Comparison of ENCODE assay signal across 16 cellular contexts in the genomic region with DNA sequence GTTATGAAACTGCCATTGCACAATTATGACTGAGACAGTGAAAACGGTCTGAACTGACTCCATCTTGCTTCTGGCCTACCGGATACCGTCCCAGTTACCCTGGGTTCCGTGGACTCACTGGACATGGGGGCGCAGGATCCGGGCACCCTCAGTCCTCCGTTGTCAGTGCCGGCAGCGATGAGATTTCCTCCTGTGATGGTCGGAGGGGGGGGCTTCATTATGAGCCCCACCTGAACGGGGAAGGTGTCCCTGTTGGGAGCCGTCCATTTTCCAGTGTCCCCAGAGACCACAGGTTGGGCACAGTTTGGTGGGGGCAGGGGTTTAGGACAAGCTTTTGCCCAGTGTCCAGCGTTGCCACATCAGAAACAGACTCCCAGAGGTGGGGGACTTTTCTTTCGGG. TPM values are rescaled to one million over a fixed set of nuclear protein-coding genes. Genes with fewer than 3 reads are reported as not detected.
DNase-seq lines count a peak whose midpoint lies in the region; ATAC-seq, FAIRE-seq and TF ChIP-seq lines count a peak whose summit lies in the region.
"Had no signal": no experiment of that assay in that cellular context is flagged by ENCODE, and none has a peak within 500 bp of the region (broad histone marks: within the 10 kb centered on the region; RNA-seq: fewer than 3 reads in every experiment).

No MANE protein-coding gene starts in this region.

- H4K5ac ChIP-seq in IMR-90 (ENCODE audit: low read depth, low read length), result no peak overlapping the region

- TF ChIP-seq RAD21 in IMR-90 (IDR thresholded peaks at IDR 0.05; ENCODE audit: low read length), result no peak

- peaks cover 3% of the 10 kb centered on the region for H3K4me1 Mint-ChIP-seq in chondrocyte (ENCODE audit: low read depth)
- H3K4me1 Mint-ChIP-seq: CD4-positive, alpha-beta memory T cell had no signal

- H3K23ac ChIP-seq in IMR-90 (ENCODE audit: low read depth, low read length), result no peak overlapping the region

- H2BK5ac ChIP-seq in IMR-90 (ENCODE audit: low read depth, low read length, poor library complexity, severe bottlenecking), result no peak overlapping the region

- POLR2A ChIA-PET in IMR-90 (lab: Charles Lee; ENCODE audit: unreplicated experiment), result no interaction called here

- no peak overlapping the region for H3K4ac ChIP-seq in IMR-90 (ENCODE audit: low read depth, low read length)

- H2BK15ac ChIP-seq in IMR-90 (ENCODE audit: low read depth, low read length), result no peak overlapping the region

- peaks cover 18% of the 10 kb centered on the region for H3K27me3 Mint-ChIP-seq in chondrocyte (ENCODE audit: low read depth)

- H2BK120ac ChIP-seq in IMR-90 (ENCODE audit: low read depth, low read length), result no peak overlapping the region

- WGBS in IMR-90 (ENCODE audit: extremely low coverage in 2 of 2, insufficient read length in 1 of 2), 2 experiments, result 100% methylated on average over 1 of the region's 14 CpGs; no CpG with 5 or more reads in 1 of the 2 experiments
- WGBS in aorta, 2 donors, result 75 to 83% methylated on average over 14 of the region's 14 CpGs

- H3K4me2 ChIP-seq in IMR-90 (ENCODE audit: low read depth, low read length), result no peak overlapping the region
- H3K4me2 ChIP-seq: A549 had no signal

- ATAC-seq in IMR-90 (ENCODE audit: low read depth), result no peak
- no peak for ATAC-seq in aorta (ENCODE audit: low FRiP score)
- ATAC-seq: A549, HCT116 had no signal

- no TSS peak for BruUV-seq in IMR-90 (replicated peaks; lab: Mats Ljungman, UMichigan)

- DNase-seq in IMR-90, result no peak
- peak; percentile 46 for DNase-seq in chondrocyte (ENCODE audit: low spot score)
- peak; percentile 44 for DNase-seq in posterior vena cava (ENCODE audit: low spot score)
- DNase-seq in aorta, result peak; percentile 30 to 40
- DNase-seq in 8988T, result no peak
- DNase-seq in GM19239 (ENCODE audit: insufficient read length, low spot score), result no peak
- no peak for DNase-seq in T-helper 9 cell
- DNase-seq: BE2C; CD4-positive, alpha-beta memory T cell; DMS79 had no signal

- H2AK9ac ChIP-seq in IMR-90 (replicated peaks; ENCODE audit: low read depth, low read length, poor library complexity), result no peak overlapping the region

- CTCF ChIA-PET in IMR-90 (lab: Yijun Ruan, JAX), result no interaction called here

- TF ChIP-seq CTCF in IMR-90 (conservative IDR thresholded peaks at IDR 0.05; ENCODE audit: low read depth, low read length), result no peak
- TF ChIP-seq CTCF in chondrocyte (IDR thresholded peaks at IDR 0.05), result no peak

- no peak overlapping the region for H3K27ac Mint-ChIP-seq in chondrocyte (ENCODE audit: unreplicated experiment)
- H3K27ac Mint-ChIP-seq: CD4-positive, alpha-beta memory T cell had no signal

- H3K27ac ChIP-seq in IMR-90 (ENCODE audit: insufficient read depth, low read length), result no peak overlapping the region
- no peak overlapping the region for H3K27ac ChIP-seq in aorta (ENCODE audit: low read depth in 1 of 2, low read length in 2 of 2)
- H3K27ac ChIP-seq: A549, C4-2B, HL-60 had no signal

- peaks cover 17% of the 10 kb centered on the region for H3K27me3 ChIP-seq in IMR-90 (ENCODE audit: control insufficient read depth, insufficient read depth, low read length)
- no peaks in the 10 kb centered on the region for H3K27me3 ChIP-seq in aorta (ENCODE audit: control insufficient read depth in 1 of 2, insufficient read depth in 2 of 2, low read length in 1 of 2)

- in situ Hi-C loops in IMR-90 (cut with MboI; ENCODE audit: low sequenced_read_pairs), result no loop called here

- H3K79me1 ChIP-seq in IMR-90 (ENCODE audit: low read depth in 1 of 2, low read length in 2 of 2), result peaks cover 0 to 5% of the 10 kb centered on the region in 2 experiments; a peak in 1 of 4 replicates

- peaks cover 7% of the 10 kb centered on the region; the same call in 1 of the 2 replicates for H4K20me1 ChIP-seq in IMR-90 (ENCODE audit: insufficient read depth, low read length)

- no peak overlapping the region for H3K9ac ChIP-seq in IMR-90 (ENCODE audit: low read depth, low read length)

- H3K36me3 ChIP-seq in IMR-90 (ENCODE audit: control insufficient read depth, insufficient read depth, low read length), result no peaks in the 10 kb centered on the region
- peaks cover 0 to 2% of the 10 kb centered on the region in 2 donors for H3K36me3 ChIP-seq in aorta (ENCODE audit: control insufficient read depth in 1 of 2, insufficient read depth in 2 of 2, low read length in 1 of 2)
- H3K36me3 ChIP-seq: BE2C had no signal

- no peak overlapping the region for H2AK5ac ChIP-seq in IMR-90 (ENCODE audit: low read depth, low read length)

- no peak overlapping the region for H3K56ac ChIP-seq in IMR-90 (ENCODE audit: extremely low read depth, insufficient read depth, low read length)

- no peak overlapping the region for H4K91ac ChIP-seq in IMR-90 (ENCODE audit: insufficient read depth, low read depth, low read length)

- dilution Hi-C loops in IMR-90 (cut with HindIII; ENCODE audit: low sequenced_read_pairs, unreplicated experiment), result no loop called here

- no peak overlapping the region for H2BK20ac ChIP-seq in IMR-90 (ENCODE audit: low read depth, low read length)

- H3K9me1 ChIP-seq in IMR-90 (ENCODE audit: insufficient read depth, low read length), result peaks cover 7% of the 10 kb centered on the region

- H3K4me1 ChIP-seq in IMR-90 (ENCODE audit: control insufficient read depth, insufficient read depth, low read length) (peaks cover 3% of the 10 kb centered on the region; the same call in 1 of the 2 replicates), aorta (ENCODE audit: control insufficient read depth in 1 of 2, insufficient read depth in 2 of 2, low read length in 2 of 2) (no peaks in the 10 kb centered on the region)
- H3K4me1 ChIP-seq: A549, BE2C had no signal

- H3K14ac ChIP-seq in IMR-90 (replicated peaks; ENCODE audit: low read depth, low read length), result no peak overlapping the region

- no peak overlapping the region for H3K18ac ChIP-seq in IMR-90 (ENCODE audit: low read depth, low read length)

- H3K9me3 ChIP-seq in IMR-90 (ENCODE audit: control insufficient read depth, insufficient read depth, low read length) (peaks cover 7% of the 10 kb centered on the region), aorta (ENCODE audit: control insufficient read depth, low read length) (no peaks in the 10 kb centered on the region)
- H3K9me3 ChIP-seq: A549, BE2C had no signal

- H4K8ac ChIP-seq in IMR-90 (ENCODE audit: low read depth in 2 of 2, low read length in 2 of 2), result no peak overlapping the region

- peaks cover 6% of the 10 kb centered on the region for H3K36me3 Mint-ChIP-seq in chondrocyte (ENCODE audit: low read depth)
- H3K36me3 Mint-ChIP-seq: CD4-positive, alpha-beta memory T cell had no signal

- H3K4me3 Mint-ChIP-seq in chondrocyte (ENCODE audit: unreplicated experiment), result no peak overlapping the region
- H3K4me3 Mint-ChIP-seq: CD4-positive, alpha-beta memory T cell had no signal

- intact Hi-C loops in IMR-90 (cut with micrococcal nuclease) (no loop called here), posterior vena cava (cut with DNase I) (no loop called here), aorta (cut with DNase I) (no loop called here)

- H2AFZ ChIP-seq in IMR-90 (replicated peaks; ENCODE audit: low read length, poor library complexity), result no peak overlapping the region

- TF ChIP-seq POLR2A in IMR-90 (IDR thresholded peaks at IDR 0.05; ENCODE audit: low read depth, low read length), result no peak

- H3K9me3 Mint-ChIP-seq in chondrocyte (ENCODE audit: low read depth), result peaks cover 3% of the 10 kb centered on the region

- FAIRE-seq in GM19239 (lab: Jason Lieb, UNC), result no peak
- FAIRE-seq: A549, GM12891, H54 had no signal

- H3K4me3 ChIP-seq in IMR-90 (ENCODE audit: insufficient read depth, low read depth, low read length) (no peak overlapping the region), aorta (ENCODE audit: low read length in 2 of 2) (no peak overlapping the region)
- H3K4me3 ChIP-seq: A549 had no signal

TF ChIP-seq in IMR-90, 13 proteins besides CTCF, POLR2A, EP300 and RAD21:
- TF ChIP-seq CEBPB (IDR thresholded peaks at IDR 0.05; ENCODE audit: low read depth, low read length) (peak; percentile 45), FOS (IDR thresholded peaks at IDR 0.05; ENCODE audit: low read depth, low read length) (no peak)

RNA-seq across cellular contexts. Expression of a gene that starts 23.4 kb away (rescaled TPM):
- total RNA-seq in IMR-90 (2012; rRNA removed), result 0.36 and 0.83 TPM in 2 replicates
- 0.94 and 1.1 TPM in 2 replicates for polyA plus RNA-seq in IMR-90 (2012; rRNA removed)
- 0.65 and 1.3 TPM in 2 replicates for polyA plus RNA-seq in IMR-90 (2012; cell fraction: cytosol; rRNA removed)
- 0.46 and 0.95 TPM in 2 replicates for polyA plus RNA-seq in IMR-90 (2012; cell fraction: nucleus; rRNA removed; ENCODE audit: low replicate concordance)
- total RNA-seq in chondrocyte, result 2.6 to 7.1 TPM (median 5.2 TPM) in 3 replicates
- total RNA-seq in posterior vena cava, result 10 to 100 TPM; 20.2 to 22.9 TPM
- total RNA-seq in aorta, result 10 to 100 TPM; 36.6 to 67.3 TPM
- 1 to 10 TPM in 1 of 2 donors, under 1 TPM in 1; 0.63 to 4.3 TPM for polyA plus RNA-seq in aorta

Comparison
In these comparisons a context has a peak if more than half of its experiments do, and no peak if none do; other contexts are left out.
1. DNase-seq: peak in chondrocyte (single experiment), posterior vena cava (single experiment) and aorta (2 of 2); none in IMR-90 (single experiment), 8988T (single experiment), GM19239 (single experiment) and T-helper 9 cell (single experiment).